22 cellular contexts compared by ENCODE assay signal in the genomic region with DNA sequence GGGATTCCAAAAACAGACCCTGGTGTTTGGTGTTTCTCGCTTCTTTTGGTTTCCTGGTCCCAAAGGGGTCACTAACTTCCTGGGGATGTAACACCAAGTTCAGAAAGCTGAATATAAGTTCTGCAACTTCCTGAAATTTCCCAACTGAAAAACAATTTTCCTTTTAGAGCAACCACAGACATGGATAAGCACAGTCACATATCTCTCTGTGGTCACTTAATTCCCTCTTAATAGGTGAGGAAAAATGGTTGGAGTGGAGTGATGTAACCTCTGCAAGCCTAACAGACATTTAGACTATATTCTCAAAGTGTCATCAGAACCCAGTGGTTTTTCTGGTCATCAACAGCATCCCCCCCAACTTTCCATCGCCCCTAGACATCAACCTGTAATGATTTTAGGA.
"Had no signal": no experiment of that assay in that cellular context is flagged by ENCODE, and none has a peak within 500 bp of the region (broad histone marks: within the 10 kb centered on the region; RNA-seq: fewer than 3 reads in every experiment).

No MANE protein-coding gene starts in this region.

- ATAC-seq: mucosa of descending colon; naive thymus-derived CD4-positive, alpha-beta T cell; right lobe of liver; stimulated activated naive B cell treated with anti-CD40 and anti-IgM and Interleukin-4, amounts not matched to agents 10 μg/mL and 1 μg/mL and 100 μg/mL, for 72 hours; stimulated activated naive CD8-positive, alpha-beta T cell treated with anti-CD3 and anti-CD28 coated beads, Interleukin-15, Interleukin-2, amounts not matched to agents 100 U/mL and 50 U/mL, for 24 hours had no signal

- H3K4me1 ChIP-seq: left ventricle myocardium inferior, right atrium auricular region, right lobe of liver, stomach, testis, thyroid gland, transverse colon, vagina had no signal

- H3K36me3 ChIP-seq: left ventricle myocardium inferior, ovary, right atrium auricular region, right lobe of liver, stomach, thyroid gland, transverse colon, upper lobe of left lung, vagina had no signal

- H3K27ac ChIP-seq: hepatocyte, left ventricle myocardium inferior, ovary, right atrium auricular region, right lobe of liver, skin epidermis, stomach, testis, thyroid gland, transverse colon, upper lobe of left lung, vagina had no signal

- H3K79me2 ChIP-seq: hepatocyte had no signal

- DNase-seq: islet precursor cell; left ventricle myocardium inferior; mucosa of descending colon; naive thymus-derived CD4-positive, alpha-beta T cell; ovary; right lobe of liver; stimulated activated CD4-positive, alpha-beta T cell treated with anti-CD3 and anti-CD28 coated beads, Interleukin-12 subunit alpha, Interleukin-12 subunit beta, amount 100 ng/mL, for 4 hours; stimulated activated CD4-positive, alpha-beta T cell treated with anti-CD3 and anti-CD28 coated beads, Interleukin-15, amount 100 ng/mL, for 24 hours; stimulated activated CD4-positive, alpha-beta T cell treated with anti-CD3 and anti-CD28 coated beads, Interleukin-2, amount 100 ng/mL, for 24 hours; stimulated activated CD4-positive, alpha-beta T cell treated with anti-CD3 and anti-CD28 coated beads, Interleukin-4, amount 100 ng/mL, for 1 hour; stimulated activated naive B cell treated with anti-CD40 and anti-IgM and Interleukin-4, amounts not matched to agents 10 μg/mL and 1 μg/mL and 100 μg/mL, for 72 hours; stimulated activated naive CD8-positive, alpha-beta T cell treated with anti-CD3 and anti-CD28 coated beads, Interleukin-15, Interleukin-2, amounts not matched to agents 100 U/mL and 50 U/mL, for 24 hours; stomach; testis; thyroid gland; transverse colon; upper lobe of left lung had no signal

- H3K4me3 ChIP-seq: hepatocyte, left ventricle myocardium inferior, lung, mucosa of descending colon, ovary, right atrium auricular region, right lobe of liver, skin epidermis, stomach, testis, thyroid gland, transverse colon, upper lobe of left lung, vagina had no signal

- H3K4me2 ChIP-seq: hepatocyte had no signal

- H3K27me3 ChIP-seq: hepatocyte, ovary, right atrium auricular region, right lobe of liver, stomach, testis, thyroid gland, transverse colon, upper lobe of left lung, vagina had no signal
